25 cellular contexts compared by ENCODE assay signal in the genomic region with DNA sequence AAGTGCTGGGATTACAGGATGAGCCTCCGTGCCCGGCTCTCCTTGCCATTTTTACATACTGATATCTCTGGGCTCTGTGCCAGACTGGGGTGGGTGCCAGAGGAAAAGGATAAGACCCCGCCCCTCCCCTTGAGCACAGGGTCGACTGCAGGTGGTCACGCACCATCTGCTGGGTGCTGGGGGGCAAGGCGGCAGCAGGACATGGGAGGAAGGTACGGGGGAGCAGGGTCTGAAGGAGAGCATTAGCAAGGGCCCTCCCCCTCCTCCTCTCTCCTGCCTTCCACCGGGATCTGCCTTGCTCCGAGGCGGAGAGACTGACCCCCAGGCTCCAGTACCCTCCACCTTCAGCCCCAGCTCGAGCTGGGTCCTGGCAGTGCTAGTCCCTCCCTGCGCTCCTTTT. TPM values are rescaled to one million over a fixed set of nuclear protein-coding genes. Genes with fewer than 3 reads are reported as not detected.
DNase-seq lines count a peak whose midpoint lies in the region; ATAC-seq, FAIRE-seq and TF ChIP-seq lines count a peak whose summit lies in the region.
"Had no signal": no experiment of that assay in that cellular context is flagged by ENCODE, and none has a peak within 500 bp of the region (broad histone marks: within the 10 kb centered on the region; RNA-seq: fewer than 3 reads in every experiment).

No MANE protein-coding gene starts in this region.

- no peaks in the 10 kb centered on the region for H3K9me3 Mint-ChIP-seq in activated CD8-positive, alpha-beta memory T cell treated with anti-CD3 and anti-CD28 coated beads, Interleukin-2, amount 10 ng/mL, durations not matched to agents 7 days and 5 days (ENCODE audit: low read depth)
- H3K9me3 Mint-ChIP-seq in activated T-cell treated with anti-CD3 and anti-CD28 coated beads, Interleukin-2, amount 50 U/mL, for 72 hours, result no peaks in the 10 kb centered on the region
- H3K9me3 Mint-ChIP-seq: activated B cell treated with CpG ODN at 0.5 μM for 24 hours; activated CD4-positive, alpha-beta memory T cell treated with anti-CD3 and anti-CD28 coated beads for 36 hours; T-helper 2 cell treated with Interferon-gamma antibody and Interleukin-4, amounts not matched to agents 5 μg/mL and 100 μg/mL, for 36 hours had no signal

- no peaks in the 10 kb centered on the region for H3K9me3 ChIP-seq in HepG2 (ENCODE audit: low read length)

- no peaks in the 10 kb centered on the region for H3K36me3 Mint-ChIP-seq in activated CD8-positive, alpha-beta memory T cell treated with anti-CD3 and anti-CD28 coated beads, Interleukin-2, amount 10 ng/mL, durations not matched to agents 7 days and 5 days
- H3K36me3 Mint-ChIP-seq in activated T-cell treated with anti-CD3 and anti-CD28 coated beads, Interleukin-2, amount 50 U/mL, for 72 hours (ENCODE audit: insufficient read depth in 2 of 2), result no peaks in the 10 kb centered on the region
- H3K36me3 Mint-ChIP-seq: activated CD4-positive, alpha-beta memory T cell treated with anti-CD3 and anti-CD28 coated beads for 36 hours had no signal

- H3K27ac ChIP-seq in HepG2 (ENCODE audit: extremely low read length, insufficient read depth, low read length), result no peak overlapping the region
- H3K27ac ChIP-seq: cardiac muscle cell, foreskin keratinocyte had no signal

- no peak overlapping the region for H3K4me2 ChIP-seq in HepG2 (ENCODE audit: low read depth, low read length)

- peaks cover 30% of the 10 kb centered on the region for H3K27me3 Mint-ChIP-seq in activated CD8-positive, alpha-beta memory T cell treated with anti-CD3 and anti-CD28 coated beads, Interleukin-2, amount 10 ng/mL, durations not matched to agents 7 days and 5 days
- peaks cover 28% of the 10 kb centered on the region for H3K27me3 Mint-ChIP-seq in activated T-cell treated with anti-CD3 and anti-CD28 coated beads, Interleukin-2, amount 50 U/mL, for 72 hours (ENCODE audit: low read depth)

- H3K36me3 ChIP-seq in H7 (replicated peaks; ENCODE audit: control insufficient read depth, insufficient read depth, low read length), result no peaks in the 10 kb centered on the region
- H3K36me3 ChIP-seq in HepG2 (replicated peaks in 1 of 2; ENCODE audit: control insufficient read depth in 1 of 2, insufficient read depth in 2 of 2, low read length in 2 of 2), result no peaks in the 10 kb centered on the region
- H3K36me3 ChIP-seq: cardiac muscle cell had no signal

- CTCF ChIA-PET in HepG2 (lab: Yijun Ruan, JAX; ENCODE audit: low intra/inter-chr PET ratio, low total read pairs), result no interaction called here
- CTCF ChIA-PET in activated CD8-positive, alpha-beta memory T cell treated with anti-CD3 and anti-CD28 coated beads, Interleukin-2, amount 10 ng/mL, durations not matched to agents 7 days and 5 days (lab: Charles Lee), result interaction anchor here (0.7 kb wide), 1 partner anchor 456 kb away, joined by 3 read pairs; no protein-coding TSS in a partner anchor

- H2AFZ ChIP-seq in HepG2 (ENCODE audit: low read length), result no peak overlapping the region

- H3K9ac ChIP-seq in HepG2 (ENCODE audit: insufficient read depth, low read depth, low read length), result no peak overlapping the region

- TF ChIP-seq POLR2A in HepG2 (IDR thresholded peaks at IDR 0.05; ENCODE audit: insufficient read depth in 1 of 2, low read depth in 2 of 2, low read length in 2 of 2), result no peak

- TF ChIP-seq RAD21 in HepG2 (CRISPR knock-in tag; IDR thresholded peaks at IDR 0.05), result no peak

- ATAC-seq in HepG2, result peak; percentile 34; the same call in 2 of the 3 replicates
- ATAC-seq in activated CD8-positive, alpha-beta memory T cell treated with anti-CD3 and anti-CD28 coated beads, Interleukin-2, amount 10 ng/mL, durations not matched to agents 7 days and 5 days, result no peak
- no peak for ATAC-seq in HG03280 (IDR thresholded peaks at IDR 0.05; ENCODE audit: unreplicated experiment)
- ATAC-seq in activated T-cell treated with anti-CD3 and anti-CD28 coated beads, Interleukin-2, amount 50 U/mL, for 72 hours (replicated peaks in 1 of 2), result no peak
- ATAC-seq: foreskin keratinocyte, HCT116 had no signal

- peak; percentile 20 for DNase-seq in DMS 273 treated with DMSO at 0.1 percent for 48 hours (lab: John Stamatoyannopoulos, UW)
- DNase-seq in H7, result peak; percentile 64
- DNase-seq in NCI-H69 (lab: John Stamatoyannopoulos, UW), result peak; percentile 85
- no peak for DNase-seq in HepG2 (ENCODE audit: low spot score)
- no peak for DNase-seq in activated CD8-positive, alpha-beta memory T cell treated with anti-CD3 and anti-CD28 coated beads, Interleukin-2, amount 10 ng/mL, durations not matched to agents 7 days and 5 days
- DNase-seq in NCI-H2196 (lab: John Stamatoyannopoulos, UW; ENCODE audit: unreplicated experiment), result no peak
- no peak for DNase-seq in activated T-cell treated with anti-CD3 and anti-CD28 coated beads, Interleukin-2, amount 50 U/mL, for 72 hours
- DNase-seq: activated B cell treated with CpG ODN at 0.5 μM for 24 hours; activated CD4-positive, alpha-beta memory T cell treated with anti-CD3 and anti-CD28 coated beads for 36 hours; activated naive CD4-positive, alpha-beta T cell; amygdala; EL; foreskin keratinocyte; NCI-H187 treated with DMSO at 0.1 percent for 48 hours had no signal

- no peak overlapping the region for H3K4me3 ChIP-seq in H7 (ENCODE audit: insufficient read depth, low read depth, low read length)
- no peak overlapping the region for H3K4me3 ChIP-seq in HepG2 (replicated peaks in 1 of 3; ENCODE audit: insufficient read depth in 1 of 3, low read depth in 2 of 3, low read length in 3 of 3)
- H3K4me3 ChIP-seq: cardiac muscle cell, dorsolateral prefrontal cortex had no signal

- no peak overlapping the region for H3K4me3 Mint-ChIP-seq in activated CD8-positive, alpha-beta memory T cell treated with anti-CD3 and anti-CD28 coated beads, Interleukin-2, amount 10 ng/mL, durations not matched to agents 7 days and 5 days
- H3K4me3 Mint-ChIP-seq in activated T-cell treated with anti-CD3 and anti-CD28 coated beads, Interleukin-2, amount 50 U/mL, for 72 hours, result no peak overlapping the region
- H3K4me3 Mint-ChIP-seq: activated B cell treated with CpG ODN at 0.5 μM for 24 hours; activated CD4-positive, alpha-beta memory T cell treated with anti-CD3 and anti-CD28 coated beads for 36 hours; T-helper 2 cell treated with Interferon-gamma antibody and Interleukin-4, amounts not matched to agents 5 μg/mL and 100 μg/mL, for 36 hours had no signal

- no peaks in the 10 kb centered on the region for H3K27me3 ChIP-seq in H7 (ENCODE audit: control insufficient read depth, insufficient read depth, low read length)
- peaks cover 2 to 22% of the 10 kb centered on the region in 2 experiments; a peak in 1 of 5 replicates for H3K27me3 ChIP-seq in HepG2 (ENCODE audit: control insufficient read depth in 1 of 2, insufficient read depth in 2 of 2, low read length in 2 of 2)
- H3K27me3 ChIP-seq: cardiac muscle cell had no signal

- H3K4me1 Mint-ChIP-seq in activated CD8-positive, alpha-beta memory T cell treated with anti-CD3 and anti-CD28 coated beads, Interleukin-2, amount 10 ng/mL, durations not matched to agents 7 days and 5 days, result no peaks in the 10 kb centered on the region
- no peaks in the 10 kb centered on the region for H3K4me1 Mint-ChIP-seq in activated T-cell treated with anti-CD3 and anti-CD28 coated beads, Interleukin-2, amount 50 U/mL, for 72 hours (ENCODE audit: low read depth)
- H3K4me1 Mint-ChIP-seq: activated B cell treated with CpG ODN at 0.5 μM for 24 hours had no signal

- no peak for FAIRE-seq in HepG2 (lab: Jason Lieb, UNC)
- FAIRE-seq: urothelium cell line had no signal

- H3K79me2 ChIP-seq in HepG2 (ENCODE audit: insufficient read depth, low read length), result no peaks in the 10 kb centered on the region

- TF ChIP-seq EP300 in HepG2 (IDR thresholded peaks at IDR 0.05; ENCODE audit: low read depth in 2 of 2, low read length in 2 of 2), result no peak
- TF ChIP-seq EP300 in HepG2 (CRISPR knock-in tag; IDR thresholded peaks at IDR 0.05; ENCODE audit: borderline replicate concordance), result no peak

- H3K4me1 ChIP-seq in HepG2 (ENCODE audit: insufficient read depth, low read length), result no peaks in the 10 kb centered on the region
- H3K4me1 ChIP-seq: foreskin keratinocyte had no signal

- TF ChIP-seq CTCF in HepG2 (CRISPR knock-in tag; IDR thresholded peaks at IDR 0.05), result no peak

- no peak overlapping the region for H3K27ac Mint-ChIP-seq in activated CD8-positive, alpha-beta memory T cell treated with anti-CD3 and anti-CD28 coated beads, Interleukin-2, amount 10 ng/mL, durations not matched to agents 7 days and 5 days
- H3K27ac Mint-ChIP-seq in activated T-cell treated with anti-CD3 and anti-CD28 coated beads, Interleukin-2, amount 50 U/mL, for 72 hours, result no peak overlapping the region
- H3K27ac Mint-ChIP-seq: activated B cell treated with CpG ODN at 0.5 μM for 24 hours; activated CD4-positive, alpha-beta memory T cell treated with anti-CD3 and anti-CD28 coated beads for 36 hours; T-helper 2 cell treated with Interferon-gamma antibody and Interleukin-4, amounts not matched to agents 5 μg/mL and 100 μg/mL, for 36 hours had no signal

- H4K20me1 ChIP-seq in HepG2 (ENCODE audit: insufficient read depth, low read length), result no peaks in the 10 kb centered on the region

- in situ Hi-C loops in HepG2 (cut with HindIII; ENCODE audit: extremely low pct_ligation_motif_present, low pct_unique_long_range_greater_than_20kb), result no loop called here

- POLR2A ChIA-PET in HepG2 (lab: Yijun Ruan, JAX), result no interaction called here

- WGBS in HepG2 (ENCODE audit: low lambda C conversion rate), result 20% methylated on average over 9 of the region's 12 CpGs

- intact Hi-C loops in HepG2 (cut with micrococcal nuclease; ENCODE audit: unreplicated experiment), result no loop called here

- BruUV-seq in HepG2 (replicated peaks; lab: Mats Ljungman, UMichigan), result no TSS peak

RNA-seq across cellular contexts. Expression of gene PGA3, which starts 9.7 kb away (rescaled TPM):
- total RNA-seq in H7 (2014; rRNA removed; shearing (Covaris generic)), result not detected in 2 replicates
- not detected in 2 replicates for total RNA-seq in HepG2 (2016; rRNA removed; fragmentation: Illumina TruSeq; extraction: Trizol)
- total RNA-seq in HepG2 (2016; cell fraction: cytosol; rRNA removed; fragmentation: Illumina TruSeq; extraction: Trizol; ENCODE audit: low read depth), result not detected in 2 replicates
- total RNA-seq in HepG2 (2016; cell fraction: insoluble cytoplasmic fraction; rRNA removed; fragmentation: Illumina TruSeq; extraction: Trizol), result not detected in 2 replicates
- not detected in 2 replicates for total RNA-seq in HepG2 (2016; cell fraction: membrane; rRNA removed; fragmentation: Illumina TruSeq; extraction: Trizol)
- not detected in 2 replicates for total RNA-seq in HepG2 (2016; cell fraction: nucleus; rRNA removed; fragmentation: Illumina TruSeq; extraction: Trizol)
- not detected in 2 replicates for polyA plus RNA-seq in HepG2 (2011; rRNA removed)
- polyA plus RNA-seq in HepG2 (2011; cell fraction: cytosol; rRNA removed), result not detected in 2 replicates
- polyA plus RNA-seq in HepG2 (2011; cell fraction: nucleus; rRNA removed), result not detected in 2 replicates
- not detected in 2 replicates for polyA plus RNA-seq in HepG2 (2012)
- not detected in 2 replicates for polyA plus RNA-seq in HepG2 (2016; cell fraction: cytosol; fragmentation: Illumina TruSeq; extraction: Trizol; ENCODE audit: low read depth)
- not detected in 2 replicates for polyA plus RNA-seq in HepG2 (2016; cell fraction: insoluble cytoplasmic fraction; fragmentation: Illumina TruSeq; extraction: Trizol; ENCODE audit: low read depth)
- polyA plus RNA-seq in HepG2 (2016; cell fraction: membrane; fragmentation: Illumina TruSeq; extraction: Trizol; ENCODE audit: low read depth), result not detected in 2 replicates
- polyA plus RNA-seq in HepG2 (2016; cell fraction: nucleus; fragmentation: Illumina TruSeq; extraction: Trizol; ENCODE audit: insufficient read depth, low read depth), result not detected in 2 replicates
- polyA minus RNA-seq in HepG2 (2011; rRNA and poly(A)+ RNA removed; ENCODE audit: low replicate concordance), result not detected in 2 replicates
- not detected in 2 replicates for polyA minus RNA-seq in HepG2 (2011; cell fraction: cytosol; rRNA and poly(A)+ RNA removed)
- polyA minus RNA-seq in HepG2 (2011; cell fraction: nucleus; rRNA and poly(A)+ RNA removed), result not detected in 2 replicates
- total RNA-seq in activated CD8-positive, alpha-beta memory T cell treated with anti-CD3 and anti-CD28 coated beads, Interleukin-2, amount 10 ng/mL, durations not matched to agents 7 days and 5 days, result not detected
- total RNA-seq in activated T-cell treated with anti-CD3 and anti-CD28 coated beads, Interleukin-2, amount 50 U/mL, for 72 hours, result not detected
- total RNA-seq: activated B cell treated with CpG ODN at 0.5 μM for 24 hours; activated CD4-positive, alpha-beta memory T cell treated with anti-CD3 and anti-CD28 coated beads for 36 hours; cardiac muscle cell; epithelial cell of proximal tubule; foreskin keratinocyte; kidney epithelial cell; lung microvascular endothelial cell; osteoblast; RPMI7951 had no signal
- polyA plus RNA-seq: cardiac muscle cell, foreskin keratinocyte had no signal

RNA-seq across cellular contexts. Expression of gene PGA4, which starts 28.6 kb away (rescaled TPM):
- 0.22 and 1.3 TPM in 2 replicates for total RNA-seq in H7 (2014; rRNA removed; shearing (Covaris generic))
- not detected in 2 replicates for total RNA-seq in HepG2 (2016; rRNA removed; fragmentation: Illumina TruSeq; extraction: Trizol)
- total RNA-seq in HepG2 (2016; cell fraction: cytosol; rRNA removed; fragmentation: Illumina TruSeq; extraction: Trizol; ENCODE audit: low read depth), result not detected in 2 replicates
- total RNA-seq in HepG2 (2016; cell fraction: insoluble cytoplasmic fraction; rRNA removed; fragmentation: Illumina TruSeq; extraction: Trizol), result not detected in 2 replicates
- total RNA-seq in HepG2 (2016; cell fraction: membrane; rRNA removed; fragmentation: Illumina TruSeq; extraction: Trizol), result not detected in 2 replicates
- not detected in 2 replicates for total RNA-seq in HepG2 (2016; cell fraction: nucleus; rRNA removed; fragmentation: Illumina TruSeq; extraction: Trizol)
- not detected in 2 replicates for polyA plus RNA-seq in HepG2 (2011; rRNA removed)
- polyA plus RNA-seq in HepG2 (2011; cell fraction: cytosol; rRNA removed), result not detected in 2 replicates
- polyA plus RNA-seq in HepG2 (2011; cell fraction: nucleus; rRNA removed), result not detected in 2 replicates
- 0.17 TPM in 1 of 2 replicates, not detected in the other for polyA plus RNA-seq in HepG2 (2012)
- polyA plus RNA-seq in HepG2 (2016; cell fraction: cytosol; fragmentation: Illumina TruSeq; extraction: Trizol; ENCODE audit: low read depth), result not detected in 2 replicates
- polyA plus RNA-seq in HepG2 (2016; cell fraction: insoluble cytoplasmic fraction; fragmentation: Illumina TruSeq; extraction: Trizol; ENCODE audit: low read depth), result not detected in 2 replicates
- polyA plus RNA-seq in HepG2 (2016; cell fraction: membrane; fragmentation: Illumina TruSeq; extraction: Trizol; ENCODE audit: low read depth), result not detected in 2 replicates
- polyA plus RNA-seq in HepG2 (2016; cell fraction: nucleus; fragmentation: Illumina TruSeq; extraction: Trizol; ENCODE audit: insufficient read depth, low read depth), result not detected in 2 replicates
- 0.04 TPM in 1 of 2 replicates, not detected in the other for polyA minus RNA-seq in HepG2 (2011; rRNA and poly(A)+ RNA removed; ENCODE audit: low replicate concordance)
- not detected in 2 replicates for polyA minus RNA-seq in HepG2 (2011; cell fraction: cytosol; rRNA and poly(A)+ RNA removed)
- polyA minus RNA-seq in HepG2 (2011; cell fraction: nucleus; rRNA and poly(A)+ RNA removed), result not detected in 2 replicates
- not detected for total RNA-seq in activated CD8-positive, alpha-beta memory T cell treated with anti-CD3 and anti-CD28 coated beads, Interleukin-2, amount 10 ng/mL, durations not matched to agents 7 days and 5 days
- not detected for total RNA-seq in activated T-cell treated with anti-CD3 and anti-CD28 coated beads, Interleukin-2, amount 50 U/mL, for 72 hours
- total RNA-seq: activated B cell treated with CpG ODN at 0.5 μM for 24 hours; activated CD4-positive, alpha-beta memory T cell treated with anti-CD3 and anti-CD28 coated beads for 36 hours; epithelial cell of proximal tubule; foreskin keratinocyte; kidney epithelial cell; lung microvascular endothelial cell; osteoblast; RPMI7951 had no signal
- polyA plus RNA-seq: foreskin keratinocyte had no signal

RNA-seq across cellular contexts. Expression of gene VPS37C, which starts 32.4 kb away (rescaled TPM):
- total RNA-seq in H7 (2014; rRNA removed; shearing (Covaris generic)), result 22.1 and 25.5 TPM in 2 replicates
- total RNA-seq in HepG2 (2016; rRNA removed; fragmentation: Illumina TruSeq; extraction: Trizol), result 8.0 and 8.8 TPM in 2 replicates
- total RNA-seq in HepG2 (2016; cell fraction: cytosol; rRNA removed; fragmentation: Illumina TruSeq; extraction: Trizol; ENCODE audit: low read depth), result 5.5 and 8.1 TPM in 2 replicates
- total RNA-seq in HepG2 (2016; cell fraction: insoluble cytoplasmic fraction; rRNA removed; fragmentation: Illumina TruSeq; extraction: Trizol), result 6.1 and 10.4 TPM in 2 replicates
- total RNA-seq in HepG2 (2016; cell fraction: membrane; rRNA removed; fragmentation: Illumina TruSeq; extraction: Trizol), result 9.9 and 11.8 TPM in 2 replicates
- total RNA-seq in HepG2 (2016; cell fraction: nucleus; rRNA removed; fragmentation: Illumina TruSeq; extraction: Trizol), result 6.8 and 8.7 TPM in 2 replicates
- 7.5 and 8.8 TPM in 2 replicates for polyA plus RNA-seq in HepG2 (2011; rRNA removed)
- 7.1 and 8.8 TPM in 2 replicates for polyA plus RNA-seq in HepG2 (2011; cell fraction: cytosol; rRNA removed)
- polyA plus RNA-seq in HepG2 (2011; cell fraction: nucleus; rRNA removed), result 17.8 and 18.7 TPM in 2 replicates
- polyA plus RNA-seq in HepG2 (2012), result 9.1 and 10.1 TPM in 2 replicates
- polyA plus RNA-seq in HepG2 (2016; cell fraction: cytosol; fragmentation: Illumina TruSeq; extraction: Trizol; ENCODE audit: low read depth), result 3.4 and 4.2 TPM in 2 replicates
- 8.1 and 12.2 TPM in 2 replicates for polyA plus RNA-seq in HepG2 (2016; cell fraction: insoluble cytoplasmic fraction; fragmentation: Illumina TruSeq; extraction: Trizol; ENCODE audit: low read depth)
- 8.7 and 10.6 TPM in 2 replicates for polyA plus RNA-seq in HepG2 (2016; cell fraction: membrane; fragmentation: Illumina TruSeq; extraction: Trizol; ENCODE audit: low read depth)
- 14.6 and 15.9 TPM in 2 replicates for polyA plus RNA-seq in HepG2 (2016; cell fraction: nucleus; fragmentation: Illumina TruSeq; extraction: Trizol; ENCODE audit: insufficient read depth, low read depth)
- polyA minus RNA-seq in HepG2 (2011; rRNA and poly(A)+ RNA removed; ENCODE audit: low replicate concordance), result 9.3 and 11.0 TPM in 2 replicates
- 2.6 and 4.1 TPM in 2 replicates for polyA minus RNA-seq in HepG2 (2011; cell fraction: cytosol; rRNA and poly(A)+ RNA removed)
- polyA minus RNA-seq in HepG2 (2011; cell fraction: nucleus; rRNA and poly(A)+ RNA removed), result 7.6 and 10.3 TPM in 2 replicates
- total RNA-seq in activated CD8-positive, alpha-beta memory T cell treated with anti-CD3 and anti-CD28 coated beads, Interleukin-2, amount 10 ng/mL, durations not matched to agents 7 days and 5 days, result 1 to 10 TPM; 5.4 to 5.6 TPM
- total RNA-seq in activated T-cell treated with anti-CD3 and anti-CD28 coated beads, Interleukin-2, amount 50 U/mL, for 72 hours, result 10 to 100 TPM; 13.0 to 14.9 TPM

RNA-seq across cellular contexts. Expression of gene PGA5, which starts 47.4 kb away (rescaled TPM):
- 0.69 and 1.5 TPM in 2 replicates for total RNA-seq in H7 (2014; rRNA removed; shearing (Covaris generic))
- total RNA-seq in HepG2 (2016; rRNA removed; fragmentation: Illumina TruSeq; extraction: Trizol), result not detected in 2 replicates
- total RNA-seq in HepG2 (2016; cell fraction: cytosol; rRNA removed; fragmentation: Illumina TruSeq; extraction: Trizol; ENCODE audit: low read depth), result not detected in 2 replicates
- total RNA-seq in HepG2 (2016; cell fraction: insoluble cytoplasmic fraction; rRNA removed; fragmentation: Illumina TruSeq; extraction: Trizol), result not detected in 2 replicates
- not detected in 2 replicates for total RNA-seq in HepG2 (2016; cell fraction: membrane; rRNA removed; fragmentation: Illumina TruSeq; extraction: Trizol)
- total RNA-seq in HepG2 (2016; cell fraction: nucleus; rRNA removed; fragmentation: Illumina TruSeq; extraction: Trizol), result not detected in 2 replicates
- polyA plus RNA-seq in HepG2 (2011; rRNA removed), result not detected in 2 replicates
- not detected in 2 replicates for polyA plus RNA-seq in HepG2 (2011; cell fraction: cytosol; rRNA removed)
- polyA plus RNA-seq in HepG2 (2011; cell fraction: nucleus; rRNA removed), result not detected in 2 replicates
- 0.53 and 0.99 TPM in 2 replicates for polyA plus RNA-seq in HepG2 (2012)
- polyA plus RNA-seq in HepG2 (2016; cell fraction: cytosol; fragmentation: Illumina TruSeq; extraction: Trizol; ENCODE audit: low read depth), result not detected in 2 replicates
- not detected in 2 replicates for polyA plus RNA-seq in HepG2 (2016; cell fraction: insoluble cytoplasmic fraction; fragmentation: Illumina TruSeq; extraction: Trizol; ENCODE audit: low read depth)
- polyA plus RNA-seq in HepG2 (2016; cell fraction: membrane; fragmentation: Illumina TruSeq; extraction: Trizol; ENCODE audit: low read depth), result not detected in 2 replicates
- not detected in 2 replicates for polyA plus RNA-seq in HepG2 (2016; cell fraction: nucleus; fragmentation: Illumina TruSeq; extraction: Trizol; ENCODE audit: insufficient read depth, low read depth)
- not detected in 2 replicates for polyA minus RNA-seq in HepG2 (2011; rRNA and poly(A)+ RNA removed; ENCODE audit: low replicate concordance)
- polyA minus RNA-seq in HepG2 (2011; cell fraction: cytosol; rRNA and poly(A)+ RNA removed), result not detected in 2 replicates
- polyA minus RNA-seq in HepG2 (2011; cell fraction: nucleus; rRNA and poly(A)+ RNA removed), result not detected in 2 replicates
- total RNA-seq in activated CD8-positive, alpha-beta memory T cell treated with anti-CD3 and anti-CD28 coated beads, Interleukin-2, amount 10 ng/mL, durations not matched to agents 7 days and 5 days, result not detected
- total RNA-seq in activated T-cell treated with anti-CD3 and anti-CD28 coated beads, Interleukin-2, amount 50 U/mL, for 72 hours, result not detected
- total RNA-seq: activated B cell treated with CpG ODN at 0.5 μM for 24 hours; activated CD4-positive, alpha-beta memory T cell treated with anti-CD3 and anti-CD28 coated beads for 36 hours; epithelial cell of proximal tubule; foreskin keratinocyte; kidney epithelial cell; lung microvascular endothelial cell; osteoblast; RPMI7951 had no signal
- polyA plus RNA-seq: foreskin keratinocyte had no signal

Comparison
In these comparisons a context has a peak if more than half of its experiments do, and no peak if none do; other contexts are left out.
1. DNase-seq: peak in DMS 273 treated with DMSO at 0.1 percent for 48 hours (single experiment), H7 (single experiment) and NCI-H69 (single experiment); none in HepG2 (single experiment), activated CD8-positive, alpha-beta memory T cell treated with anti-CD3 and anti-CD28 coated beads, Interleukin-2, amount 10 ng/mL, durations not matched to agents 7 days and 5 days (single experiment), NCI-H2196 (single experiment) and activated T-cell treated with anti-CD3 and anti-CD28 coated beads, Interleukin-2, amount 50 U/mL, for 72 hours (0 of 2).